ENCODE assay signal across 1 cellular context in the genomic region with DNA sequence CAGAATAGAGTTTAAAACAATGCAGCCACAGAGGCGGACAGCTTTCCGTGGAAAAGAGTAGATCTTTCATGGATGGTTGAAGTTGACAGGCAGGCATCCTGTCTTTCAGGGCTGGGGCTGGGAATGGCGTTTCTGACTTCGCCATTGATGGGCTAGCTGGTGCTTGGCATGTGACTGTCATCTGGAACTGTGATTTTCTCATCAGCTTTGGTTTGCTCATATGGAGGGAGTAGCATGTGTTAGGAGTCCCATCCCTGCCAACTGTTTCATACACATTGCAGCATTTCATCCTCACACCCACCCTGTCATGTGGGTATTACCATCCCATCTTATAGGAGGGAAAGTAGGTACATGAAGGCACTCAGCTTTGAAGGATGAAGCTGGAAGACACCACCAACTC.
TF ChIP-seq lines count a peak whose summit lies in the region.

No MANE protein-coding gene starts in this region.

TF ChIP-seq in IMR-90, 13 proteins besides CTCF, POLR2A, EP300 and RAD21:
- TF ChIP-seq BHLHE40 (IDR thresholded peaks at IDR 0.05; ENCODE audit: low read depth, low read length) (no peak), FOS (IDR thresholded peaks at IDR 0.05; ENCODE audit: low read depth, low read length) (no peak), RFX5 (IDR thresholded peaks at IDR 0.05; ENCODE audit: low read depth, low read length) (no peak), MAZ (IDR thresholded peaks at IDR 0.05; ENCODE audit: borderline replicate concordance, low read depth, low read length) (no peak), CHD1 (IDR thresholded peaks at IDR 0.05; ENCODE audit: low read depth, low read length) (no peak), SMC3 (IDR thresholded peaks at IDR 0.05; ENCODE audit: low read depth, low read length) (no peak), NFE2L2 (IDR thresholded peaks at IDR 0.05; ENCODE audit: low read depth, low read length) (no peak), USF2 (IDR thresholded peaks at IDR 0.05; ENCODE audit: low read depth, low read length) (no peak), MAFK (IDR thresholded peaks at IDR 0.05; ENCODE audit: low read depth, low read length) (no peak), CEBPB (IDR thresholded peaks at IDR 0.05; ENCODE audit: low read depth, low read length) (no peak), MXI1 (IDR thresholded peaks at IDR 0.05; ENCODE audit: borderline replicate concordance, low read depth, low read length) (no peak)
- TF ChIP-seq, protein P1, sequence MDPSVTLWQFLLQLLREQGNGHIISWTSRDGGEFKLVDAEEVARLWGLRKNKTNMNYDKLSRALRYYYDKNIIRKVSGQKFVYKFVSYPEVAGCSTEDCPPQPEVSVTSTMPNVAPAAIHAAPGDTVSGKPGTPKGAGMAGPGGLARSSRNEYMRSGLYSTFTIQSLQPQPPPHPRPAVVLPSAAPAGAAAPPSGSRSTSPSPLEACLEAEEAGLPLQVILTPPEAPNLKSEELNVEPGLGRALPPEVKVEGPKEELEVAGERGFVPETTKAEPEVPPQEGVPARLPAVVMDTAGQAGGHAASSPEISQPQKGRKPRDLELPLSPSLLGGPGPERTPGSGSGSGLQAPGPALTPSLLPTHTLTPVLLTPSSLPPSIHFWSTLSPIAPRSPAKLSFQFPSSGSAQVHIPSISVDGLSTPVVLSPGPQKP (IDR thresholded peaks at IDR 0.05; ENCODE audit: borderline replicate concordance, low read depth, low read length): no peak
